Comparison of ENCODE assay signal across 23 cellular contexts in genomic region chr1:76103034-76103433, GRCh38.
"Had no signal": no experiment of that assay in that cellular context is flagged by ENCODE, and none has a peak within 500 bp of the region (broad histone marks: within the 10 kb centered on the region; RNA-seq: fewer than 3 reads in every experiment).

No MANE protein-coding gene starts in this region.

- H3K4me3 Mint-ChIP-seq: naive thymus-derived CD8-positive, alpha-beta T cell; stimulated activated naive B cell treated with anti-CD40 and anti-IgM and Interleukin-4, amounts not matched to agents 10 μg/mL and 1 μg/mL and 100 μg/mL, for 72 hours; stimulated activated naive CD8-positive, alpha-beta T cell treated with anti-CD3 and anti-CD28 coated beads, Interleukin-15, amount 100 ng/mL, for 72 hours had no signal

- H3K27ac ChIP-seq: heart left ventricle, pancreas, right lobe of liver, spleen, testis, tibial nerve, upper lobe of right lung, vagina had no signal

- DNase-seq: effector memory CD4-positive, alpha-beta T cell; erythroblast; foreskin melanocyte; heart left ventricle; hippocampal formation; left colon; mammary epithelial cell; mucosa of descending colon; naive thymus-derived CD8-positive, alpha-beta T cell; occipital lobe; pancreas; right lobe of liver; spleen; stimulated activated CD4-positive, alpha-beta T cell treated with anti-CD3 and anti-CD28 coated beads, Interleukin-15, amount 100 ng/mL, for 24 hours; stimulated activated CD4-positive, alpha-beta T cell treated with anti-CD3 and anti-CD28 coated beads, Interleukin-1b, Interleukin-23, amount 100 ng/mL, for 48 hours; stimulated activated CD4-positive, alpha-beta T cell treated with anti-CD3 and anti-CD28 coated beads, Interleukin-4, amount 100 ng/mL, for 24 hours; stimulated activated naive B cell treated with anti-CD40 and anti-IgM and Interleukin-4, amounts not matched to agents 10 μg/mL and 1 μg/mL and 100 μg/mL, for 72 hours; stimulated activated naive CD8-positive, alpha-beta T cell treated with anti-CD3 and anti-CD28 coated beads, Interleukin-15, amount 100 ng/mL, for 72 hours; testis; upper lobe of right lung had no signal

- H3K36me3 ChIP-seq: heart left ventricle, pancreas, right lobe of liver, spleen, tibial nerve, upper lobe of right lung, vagina had no signal

- ATAC-seq: heart left ventricle; left colon; mucosa of descending colon; naive thymus-derived CD8-positive, alpha-beta T cell; pancreas; right lobe of liver; stimulated activated naive B cell treated with anti-CD40 and anti-IgM and Interleukin-4, amounts not matched to agents 10 μg/mL and 1 μg/mL and 100 μg/mL, for 72 hours; stimulated activated naive CD8-positive, alpha-beta T cell treated with anti-CD3 and anti-CD28 coated beads, Interleukin-15, amount 100 ng/mL, for 72 hours; upper lobe of right lung had no signal

- H3K4me1 ChIP-seq: pancreas, right lobe of liver, testis, tibial nerve, upper lobe of right lung, vagina had no signal

- H3K9me3 Mint-ChIP-seq: naive thymus-derived CD8-positive, alpha-beta T cell; stimulated activated naive B cell treated with anti-CD40 and anti-IgM and Interleukin-4, amounts not matched to agents 10 μg/mL and 1 μg/mL and 100 μg/mL, for 72 hours; stimulated activated naive CD8-positive, alpha-beta T cell treated with anti-CD3 and anti-CD28 coated beads, Interleukin-15, amount 100 ng/mL, for 72 hours had no signal

- H3K27me3 ChIP-seq: heart left ventricle, pancreas, right lobe of liver, spleen, testis, tibial nerve, upper lobe of right lung, vagina had no signal

- H3K4me3 ChIP-seq: heart left ventricle, mucosa of descending colon, pancreas, right lobe of liver, spleen, testis, tibial nerve, upper lobe of right lung, vagina had no signal

- H3K27ac Mint-ChIP-seq: naive thymus-derived CD8-positive, alpha-beta T cell; progenitor cell of endocrine pancreas; stimulated activated naive B cell treated with anti-CD40 and anti-IgM and Interleukin-4, amounts not matched to agents 10 μg/mL and 1 μg/mL and 100 μg/mL, for 72 hours; stimulated activated naive CD8-positive, alpha-beta T cell treated with anti-CD3 and anti-CD28 coated beads, Interleukin-15, amount 100 ng/mL, for 72 hours had no signal

- H3K27me3 Mint-ChIP-seq: progenitor cell of endocrine pancreas; stimulated activated naive B cell treated with anti-CD40 and anti-IgM and Interleukin-4, amounts not matched to agents 10 μg/mL and 1 μg/mL and 100 μg/mL, for 72 hours had no signal

- H3K9me3 ChIP-seq: heart left ventricle, mucosa of descending colon, pancreas, right lobe of liver, spleen, testis, tibial nerve, upper lobe of right lung, vagina had no signal
